20 cellular contexts compared by ENCODE assay signal in genomic region chr6:21694168-21694567, GRCh38.
DNase-seq lines count a peak whose midpoint lies in the region; ATAC-seq, FAIRE-seq and TF ChIP-seq lines count a peak whose summit lies in the region.
"Had no signal": no experiment of that assay in that cellular context is flagged by ENCODE, and none has a peak within 500 bp of the region (broad histone marks: within the 10 kb centered on the region; RNA-seq: fewer than 3 reads in every experiment).

No MANE protein-coding gene starts in this region.

- H3K4me1 ChIP-seq in H9 (ENCODE audit: insufficient read depth, low read length) (peaks cover 6% of the 10 kb centered on the region; the same call in 1 of the 2 replicates), H1 (replicated peaks in 1 of 4; ENCODE audit: control insufficient read depth in 3 of 4, insufficient read depth in 4 of 4, low read length in 3 of 4) (peaks cover 4 to 19% (median 9%) of the 10 kb centered on the region in 4 experiments; a peak in 5 of 7 replicates)
- H3K4me1 ChIP-seq: A549, BE2C had no signal

- H3K9me3 ChIP-seq in H9 (ENCODE audit: control insufficient read depth, low read depth, low read length) (no peaks in the 10 kb centered on the region), H1 (ENCODE audit: insufficient read depth in 2 of 2, low read depth in 1 of 2, low read length in 1 of 2) (no peaks in the 10 kb centered on the region)
- H3K9me3 ChIP-seq: A549, BE2C had no signal

- H3K4me1 Mint-ChIP-seq in H9 (peaks cover 58 to 60% of the 10 kb centered on the region in 2 experiments), nephron progenitor cell (peaks cover 30% of the 10 kb centered on the region)

- H2BK5ac ChIP-seq in H9 (ENCODE audit: insufficient read length, low read length) (no peak overlapping the region), H1 (ENCODE audit: low read depth, low read length) (peak overlapping the region; percentile 86; the same call in 1 of the 2 replicates)

- H3K27ac Mint-ChIP-seq in H9 (peak overlapping the region; percentile 85 to 99 (median 94)), nephron progenitor cell (peak overlapping the region; percentile 77)

- H3K27me3 ChIP-seq in H9 (ENCODE audit: insufficient read depth, low read length), result no peaks in the 10 kb centered on the region
- H3K27me3 ChIP-seq in H1 (replicated peaks in 1 of 4; ENCODE audit: control insufficient read depth in 3 of 4, extremely low read depth in 1 of 4, insufficient read depth in 3 of 4, low read length in 3 of 4), result no peaks in the 10 kb centered on the region
- H3K27me3 ChIP-seq: BE2C had no signal

- TF ChIP-seq RAD21 in H1 (IDR thresholded peaks at IDR 0.05 in 1 of 2, conservative IDR thresholded peaks at IDR 0.05 in 1 of 2; ENCODE audit: low read depth in 2 of 2, low read length in 2 of 2), result no peak

- H3K9ac ChIP-seq in H9 (ENCODE audit: extremely low read depth, insufficient read length, low read length) (no peak overlapping the region), H1 (replicated peaks in 1 of 4; ENCODE audit: extremely low read depth in 1 of 4, low read depth in 3 of 4, low read length in 3 of 4) (no peak overlapping the region)
- H3K9ac ChIP-seq: GM23248 had no signal

- H3K4me2 ChIP-seq in H9 (ENCODE audit: insufficient read depth, insufficient read length, low read length) (no peak overlapping the region), H1 (ENCODE audit: insufficient read depth in 1 of 2, low read depth in 2 of 2, low read length in 2 of 2) (peak overlapping the region in 1 of 2 experiments; percentile 29; a peak in 1 of 4 replicates)
- H3K4me2 ChIP-seq: A549 had no signal

- H2BK15ac ChIP-seq in H9 (ENCODE audit: low read depth, low read length) (no peak overlapping the region), H1 (ENCODE audit: low read length) (no peak overlapping the region)

- H3K27me3 Mint-ChIP-seq in H9 (ENCODE audit: low read depth) (no peaks in the 10 kb centered on the region), nephron progenitor cell (ENCODE audit: low read depth, poor library complexity) (peaks cover 5% of the 10 kb centered on the region)

- no peak overlapping the region for H3K4me3 ChIP-seq in LNCaP clone FGC (ENCODE audit: low read depth, low read length)
- H3K4me3 ChIP-seq in H1 (ENCODE audit: extremely low read depth in 1 of 4, insufficient read depth in 2 of 4, low read depth in 3 of 4, low read length in 4 of 4), result no peak overlapping the region
- H3K4me3 ChIP-seq: A549, GM23248 had no signal

- no peak for FAIRE-seq in H1 (lab: Jason Lieb, UNC)
- FAIRE-seq: A549 had no signal

- POLR2A ChIA-PET in H1 (lab: Charles Lee; ENCODE audit: partially characterized antibody), result interaction anchor here (0.8 to 1.5 kb wide), 2 partner anchors 30 to 46 kb away, joined by 5 to 7 read pairs; no protein-coding TSS in a partner anchor

- H4K20me1 ChIP-seq in H9 (ENCODE audit: control insufficient read depth, insufficient read depth, insufficient read length) (no peaks in the 10 kb centered on the region), H1 (replicated peaks in 1 of 2; ENCODE audit: control insufficient read depth in 1 of 2, insufficient read depth in 2 of 2, low read length in 2 of 2) (no peaks in the 10 kb centered on the region)

- no peak overlapping the region for H2AK5ac ChIP-seq in H9 (ENCODE audit: insufficient read length, low read length)
- no peak overlapping the region for H2AK5ac ChIP-seq in H1 (ENCODE audit: low read depth, low read length)

- no peaks in the 10 kb centered on the region for H3K23me2 ChIP-seq in H9 (ENCODE audit: insufficient read length, low read depth, low read length, poor library complexity, severe bottlenecking)
- H3K23me2 ChIP-seq in H1 (ENCODE audit: low read depth, low read length), result no peaks in the 10 kb centered on the region

- H3K4me3 Mint-ChIP-seq in H9 (peak overlapping the region in 1 of 2 experiments; percentile 56; a peak in 3 of 5 replicates), nephron progenitor cell (no peak overlapping the region)

- H2BK12ac ChIP-seq in H9 (ENCODE audit: insufficient read length, low read depth, low read length) (no peak overlapping the region), H1 (ENCODE audit: low read depth, low read length) (0 out of 2 replicates have a peak overlapping the region, but pooled peaks have one; percentile 3)

- 0 out of 8 replicates have a peak, but pooled peaks cover 0 to 4% (median 0%) of the 10 kb centered on the region in 4 experiments for H3K36me3 ChIP-seq in H1 (ENCODE audit: control insufficient read depth in 2 of 4, insufficient read depth in 4 of 4, low read length in 3 of 4)
- H3K36me3 ChIP-seq: BE2C had no signal

- H4K8ac ChIP-seq in H9 (replicated peaks; ENCODE audit: insufficient read length, low read depth, low read length), result no peak overlapping the region
- no peak overlapping the region for H4K8ac ChIP-seq in H1 (ENCODE audit: extremely low read depth, insufficient read depth, low read length)

- no peak for ATAC-seq in GM18502 (IDR thresholded peaks at IDR 0.05; ENCODE audit: poor library complexity, unreplicated experiment)
- ATAC-seq: A549, Right ventricle myocardium inferior had no signal

- no CpG with 5 or more reads among the region's 2 CpGs for WGBS in H9 (ENCODE audit: extremely low coverage, insufficient read length, low lambda C conversion rate)
- 39% methylated on average over 2 of the region's 2 CpGs; no CpG with 5 or more reads in 1 of the 2 experiments for WGBS in H1 (ENCODE audit: extremely low coverage in 1 of 2, insufficient coverage in 1 of 2, insufficient read length in 1 of 2, insufficient replicate concordance in 2 of 2, low coverage in 1 of 2, low lambda C conversion rate in 2 of 2, missing lambda C conversion rate in 1 of 2), 2 experiments

- DNase-seq in H9, result no peak
- DNase-seq in LNCaP clone FGC (ENCODE audit: low read depth), result peak; percentile 46
- peak in 1 of 2 experiments; percentile 41 for DNase-seq in H1 (ENCODE audit: low read depth in 1 of 2, low spot score in 2 of 2)
- no peak for DNase-seq in nephron progenitor cell
- no peak for DNase-seq in NCI-H748 (lab: John Stamatoyannopoulos, UW; ENCODE audit: unreplicated experiment)
- no peak for DNase-seq in SW 1271 (lab: John Stamatoyannopoulos, UW)
- DNase-seq in stimulated activated naive CD4-positive, alpha-beta T cell treated with Interleukin-2 at 50 U/mL for 16 hours (lab: John Stamatoyannopoulos, UW), result no peak
- DNase-seq: BE2C, DMS79 treated with DMSO at 0.1 percent for 48 hours, GM23248, KBM-7, NCI-H1105 treated with DMSO at 0.1 percent for 48 hours, NCI-H2081, NCI-H2171, NCI-H345, NCI-H524, NCI-H82 had no signal

- TF ChIP-seq CTCF in H9 (conservative IDR thresholded peaks at IDR 0.05), result no peak
- no peak for TF ChIP-seq CTCF in LNCaP clone FGC (IDR thresholded peaks at IDR 0.05; ENCODE audit: control insufficient read depth, extremely low read depth, insufficient read depth)
- no peak for TF ChIP-seq CTCF in H1 (IDR thresholded peaks at IDR 0.05; ENCODE audit: control extremely low read depth in 1 of 3, insufficient read depth in 1 of 3, low read depth in 1 of 3, low read length in 3 of 3)
- TF ChIP-seq CTCF in nephron progenitor cell (IDR thresholded peaks at IDR 0.05), result no peak

- H4K91ac ChIP-seq in H9 (ENCODE audit: insufficient read length, low read depth, low read length), result no peak overlapping the region
- peak overlapping the region; percentile 45 for H4K91ac ChIP-seq in H1 (replicated peaks; ENCODE audit: insufficient read length, low read length)

- no peak overlapping the region for H3K56ac ChIP-seq in H9 (ENCODE audit: insufficient read length, low read depth, low read length)
- H3K56ac ChIP-seq in H1 (replicated peaks; ENCODE audit: insufficient read length, low read depth, low read length), result no peak overlapping the region

- H3K23ac ChIP-seq in H9 (ENCODE audit: insufficient read length, low read depth, low read length) (no peak overlapping the region), H1 (ENCODE audit: insufficient read length) (no peak overlapping the region)

- H3K36me3 Mint-ChIP-seq in H9 (ENCODE audit: insufficient read depth in 1 of 3, low read depth in 3 of 3), result peaks cover 25 to 35% (median 30%) of the 10 kb centered on the region in 3 experiments
- peaks cover 92% of the 10 kb centered on the region for H3K36me3 Mint-ChIP-seq in nephron progenitor cell (ENCODE audit: low read depth)

- H3K79me1 ChIP-seq in H9 (ENCODE audit: insufficient read depth, low read depth, low read length, poor library complexity, severe bottlenecking) (peaks cover 4% of the 10 kb centered on the region), H1 (ENCODE audit: low read depth, low read length) (no peaks in the 10 kb centered on the region; the same call in 1 of the 2 replicates)

- TF ChIP-seq EP300 in H1 (IDR thresholded peaks at IDR 0.05; ENCODE audit: borderline replicate concordance in 1 of 2, low read depth in 2 of 2, low read length in 2 of 2), result no peak

- no peak overlapping the region for H2BK120ac ChIP-seq in H9 (ENCODE audit: low read depth, low read length, poor library complexity, severe bottlenecking)
- peak overlapping the region; percentile 5 for H2BK120ac ChIP-seq in H1 (replicated peaks; ENCODE audit: low read depth, low read length)

- H4K5ac ChIP-seq in H9 (ENCODE audit: insufficient read length, low read depth, low read length) (no peak overlapping the region), H1 (ENCODE audit: insufficient read length, low read depth, low read length) (no peak overlapping the region)

- no peak overlapping the region for H2AFZ ChIP-seq in H9 (ENCODE audit: low read length)
- no peak overlapping the region for H2AFZ ChIP-seq in H1 (ENCODE audit: low read length)
- H2AFZ ChIP-seq: GM23248 had no signal

- no peak overlapping the region for H2BK20ac ChIP-seq in H9 (ENCODE audit: low read depth, low read length, poor library complexity, severe bottlenecking)
- no peak overlapping the region for H2BK20ac ChIP-seq in H1 (ENCODE audit: low read length)

- H3K27ac ChIP-seq in H9 (ENCODE audit: insufficient read length, low read depth, low read length) (peak overlapping the region; percentile 8), H1 (ENCODE audit: low read depth, low read length) (no peak overlapping the region)
- H3K27ac ChIP-seq: A549, GM23248 had no signal

- no peak overlapping the region for H3K14ac ChIP-seq in H9 (ENCODE audit: insufficient read depth, low read length)
- H3K14ac ChIP-seq in H1 (ENCODE audit: insufficient read length), result no peak overlapping the region

- H3K9me3 Mint-ChIP-seq in H9, result peaks cover 0 to 2% of the 10 kb centered on the region in 2 experiments; a peak in 1 of 5 replicates
- H3K9me3 Mint-ChIP-seq in nephron progenitor cell, result peaks cover 63% of the 10 kb centered on the region

- no peak overlapping the region for H3T11ph ChIP-seq in H9 (ENCODE audit: low read length)

- H3K4ac ChIP-seq in H9 (ENCODE audit: low read depth, low read length) (no peak overlapping the region), H1 (replicated peaks; ENCODE audit: insufficient read length, low read depth, low read length) (no peak overlapping the region)

- no peak for TF ChIP-seq POLR2A in H1 (IDR thresholded peaks at IDR 0.05; ENCODE audit: control extremely low read depth in 1 of 2, low read depth in 2 of 2, low read length in 2 of 2)

- H3K18ac ChIP-seq in H9 (ENCODE audit: insufficient read length, low read depth, low read length) (no peak overlapping the region), H1 (ENCODE audit: extremely low read depth, low read length) (no peak overlapping the region)

- CTCF ChIA-PET in H1 (lab: Charles Lee; ENCODE audit: partially characterized antibody), result interaction anchor here (0.6 to 0.9 kb wide), 4 partner anchors 13 to 65 kb away, joined by 3 read pairs; no protein-coding TSS in a partner anchor

- H3K79me2 ChIP-seq in H9 (ENCODE audit: insufficient read depth, low read length) (peaks cover 48% of the 10 kb centered on the region), H1 (ENCODE audit: control insufficient read depth in 1 of 2, insufficient read depth in 2 of 2, low read length in 2 of 2) (peaks cover 10 to 88% of the 10 kb centered on the region in 2 experiments)
